ENCODE assay signal across 10 cellular contexts in genomic region chr11:44978961-44979331, GRCh38. TPM values are rescaled to one million over a fixed set of nuclear protein-coding genes. Genes with fewer than 3 reads are reported as not detected.
DNase-seq lines count a peak whose midpoint lies in the region; ATAC-seq and TF ChIP-seq lines count a peak whose summit lies in the region.
"Had no signal": no experiment of that assay in that cellular context is flagged by ENCODE, and none has a peak within 500 bp of the region (broad histone marks: within the 10 kb centered on the region; RNA-seq: fewer than 3 reads in every experiment).

No MANE protein-coding gene starts in this region.

- no peak for TF ChIP-seq POLR2A in lower leg skin (IDR thresholded peaks at IDR 0.05)

- H3K4me3 ChIP-seq in cardiac muscle cell = no peak overlapping the region
- peak overlapping the region in 1 of 2 experiments; percentile 25; a peak in 2 of 4 replicates for H3K4me3 ChIP-seq in Panc1 (ENCODE audit: low read depth in 2 of 2, low read length in 2 of 2)
- H3K4me3 ChIP-seq in left lung = no peak overlapping the region
- H3K4me3 ChIP-seq in urinary bladder (ENCODE audit: low read depth, low read length) = no peak overlapping the region
- no peak overlapping the region for H3K4me3 ChIP-seq in lower leg skin (ENCODE audit: low read depth, poor library complexity, severe bottlenecking)
- H3K4me3 ChIP-seq: SK-N-MC, thoracic aorta had no signal

- no TSS peak for BruUV-seq in Panc1 (replicated peaks; lab: Mats Ljungman, UMichigan)

- TF ChIP-seq CTCF in cardiac muscle cell (IDR thresholded peaks at IDR 0.05; ENCODE audit: low read depth, low read length) (no peak), Panc1 (IDR thresholded peaks at IDR 0.05) (no peak), left lung (IDR thresholded peaks at IDR 0.05) (no peak), lower leg skin (IDR thresholded peaks at IDR 0.05) (no peak)

- H3K27ac ChIP-seq in cardiac muscle cell = peak overlapping the region; percentile 2
- H3K27ac ChIP-seq in Panc1 (ENCODE audit: low read length) = peak overlapping the region; percentile 91
- peak overlapping the region; percentile 48 to 60 for H3K27ac ChIP-seq in left lung
- peak overlapping the region; percentile 48 for H3K27ac ChIP-seq in urinary bladder (ENCODE audit: low read depth)
- H3K27ac ChIP-seq: SK-N-MC, thoracic aorta had no signal

- H3K36me3 ChIP-seq in cardiac muscle cell (no peaks in the 10 kb centered on the region), Panc1 (ENCODE audit: control insufficient read depth, insufficient read depth, low read length) (no peaks in the 10 kb centered on the region), left lung (no peaks in the 10 kb centered on the region), urinary bladder (ENCODE audit: insufficient read depth) (no peaks in the 10 kb centered on the region)
- H3K36me3 ChIP-seq: thoracic aorta had no signal

- intact Hi-C loops in cardiac septum (cut with DNase I) = no loop called here
- intact Hi-C loops in Panc1 (cut with micrococcal nuclease; ENCODE audit: unreplicated experiment) = no loop called here
- intact Hi-C loops in left lung (cut with DNase I) = no loop called here
- intact Hi-C loops in lower leg skin (cut with DNase I; ENCODE audit: low total_unique reads) = no loop called here

- POLR2A ChIA-PET in Panc1 (lab: Charles Lee) = no interaction called here

- in situ Hi-C loops in Panc1 (cut with HindIII; ENCODE audit: low pct_unique_long_range_greater_than_20kb, low sequenced_read_pairs) = no loop called here

- H3K27me3 ChIP-seq in cardiac muscle cell (no peaks in the 10 kb centered on the region), Panc1 (ENCODE audit: control insufficient read depth, insufficient read depth, low read length) (no peaks in the 10 kb centered on the region), left lung (no peaks in the 10 kb centered on the region)

- WGBS in urinary bladder = 88% methylated on average over 1 of the region's 1 CpG
- 89 to 95% methylated on average over 1 of the region's 1 CpG for WGBS in lower leg skin, 2 donors

- H3K4me1 ChIP-seq in cardiac muscle cell (ENCODE audit: low read depth) (peaks cover 16% of the 10 kb centered on the region), Panc1 (ENCODE audit: control insufficient read depth, insufficient read depth, low read length) (peaks cover 49% of the 10 kb centered on the region), left lung (peaks cover 32 to 41% of the 10 kb centered on the region in 2 donors), urinary bladder (ENCODE audit: insufficient read depth) (no peaks in the 10 kb centered on the region)

- no peaks in the 10 kb centered on the region for H3K9me3 ChIP-seq in cardiac muscle cell (ENCODE audit: low read depth)
- H3K9me3 ChIP-seq in Panc1 (ENCODE audit: control insufficient read depth, insufficient read depth, low read depth, low read length) = no peaks in the 10 kb centered on the region
- no peaks in the 10 kb centered on the region for H3K9me3 ChIP-seq in left lung
- H3K9me3 ChIP-seq: thoracic aorta had no signal

- DNase-seq in cardiac muscle cell (ENCODE audit: low read depth in 1 of 2, low spot score in 1 of 2) (no peak), cardiac septum (ENCODE audit: low spot score) (no peak), Panc1 (ENCODE audit: low read depth, low spot score) (peak; percentile 61), left lung (peak; percentile 51 to 68), lower leg skin (ENCODE audit: low spot score in 2 of 2) (no peak)

- CTCF ChIA-PET in Panc1 (lab: Charles Lee) = interaction anchor here (0.6 to 1.5 kb wide), 3 partner anchors 18 to 126 kb away, joined by 3 to 6 read pairs (median 4); no protein-coding TSS in a partner anchor

- ATAC-seq in Panc1 = peak; percentile 78
- peak; percentile 67 for ATAC-seq in left lung
- no peak for ATAC-seq in GM18907 (IDR thresholded peaks at IDR 0.05; ENCODE audit: unreplicated experiment)
- no peak for ATAC-seq in GM18498 (IDR thresholded peaks at IDR 0.05; ENCODE audit: unreplicated experiment)

RNA-seq across cellular contexts. Expression of gene TP53I11, which starts 28.3 kb away (rescaled TPM):
- 138 and 155 TPM in 2 replicates for total RNA-seq in cardiac muscle cell
- polyA plus RNA-seq in cardiac muscle cell = 112 and 132 TPM in 2 replicates
- 38.4 TPM for total RNA-seq in cardiac septum
- total RNA-seq in Panc1 (2021; ENCODE audit: unreplicated experiment) = 132 TPM
- 179 TPM for polyA plus RNA-seq in Panc1 (2012; ENCODE audit: insufficient read length)
- total RNA-seq in left lung = 10 to 100 TPM; 88.9 to 95.5 TPM
- 10.7 TPM for total RNA-seq in urinary bladder
- 35.8 TPM for polyA plus RNA-seq in urinary bladder
- 100 to 1,000 TPM in 1 of 4 donors, 10 to 100 TPM in 3; 42.4 to 128 (median 47.2) TPM for total RNA-seq in lower leg skin

Comparison
In these comparisons a context has a peak if more than half of its experiments do, and no peak if none do; other contexts are left out.
1. DNase-seq: peak in Panc1 (single experiment) and left lung (2 of 2); none in cardiac muscle cell (0 of 2), cardiac septum (single experiment) and lower leg skin (0 of 2).
2. H3K27ac ChIP-seq: peak in every context shown above with its lines; median percentile 91 in Panc1; 54 in left lung; 48 in urinary bladder; 2 in cardiac muscle cell.
3. ATAC-seq: peak in Panc1 (single experiment) and left lung (single experiment); none in GM18907 (single experiment) and GM18498 (single experiment).